In the genomic region with DNA sequence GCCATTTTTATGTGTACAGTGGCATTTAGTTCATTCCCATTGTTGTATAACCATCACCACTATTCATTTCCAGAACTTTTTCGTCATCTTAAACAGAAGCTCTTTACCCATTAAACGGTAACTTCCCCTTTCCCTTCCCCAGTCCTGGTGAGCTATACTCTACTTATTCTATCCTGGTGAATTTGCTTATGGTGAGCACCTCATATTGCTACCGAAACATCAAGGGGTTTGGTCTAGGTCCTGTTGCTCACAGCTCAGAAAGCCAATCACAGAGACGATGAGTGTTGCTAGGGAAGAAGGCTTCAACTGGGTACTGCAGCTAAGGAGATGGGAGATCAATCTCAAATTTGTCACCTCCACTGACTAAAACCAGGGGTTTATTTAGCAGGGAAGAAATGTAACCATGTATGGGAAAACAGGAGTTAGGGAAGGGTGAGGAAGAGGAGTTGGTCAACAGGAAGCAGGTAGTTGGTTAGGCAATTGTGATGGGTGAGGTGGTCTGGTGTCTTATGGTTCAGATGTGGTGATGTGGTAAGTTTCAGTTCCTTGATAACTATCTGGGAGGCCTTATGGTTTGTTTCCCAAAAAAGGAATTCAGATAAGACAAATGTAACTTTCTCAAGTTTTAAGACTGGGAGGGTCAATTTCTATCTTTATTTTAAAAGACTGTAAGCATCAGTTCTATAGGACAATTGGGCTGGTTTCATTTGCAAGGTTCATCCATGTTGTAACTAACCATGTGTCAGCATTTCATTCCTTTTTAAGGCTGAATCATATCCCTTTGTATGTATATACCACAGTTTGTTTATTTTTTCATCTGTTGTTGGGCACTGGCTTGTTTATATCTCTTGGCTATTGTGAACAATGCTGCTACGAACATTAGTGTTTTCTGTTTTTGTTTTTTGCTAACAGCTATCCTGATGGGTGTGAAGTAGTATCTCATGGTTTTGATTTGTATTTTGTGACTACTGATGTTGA, we compare ENCODE assay signal across 9 cellular contexts. TPM values are rescaled to one million over a fixed set of nuclear protein-coding genes. Genes with fewer than 3 reads are reported as not detected.
A peak's percentile ranks its signal among the peaks of the same experiment; 100 is the strongest.
DNase-seq lines count a peak whose midpoint lies in the region; ATAC-seq, FAIRE-seq and TF ChIP-seq lines count a peak whose summit lies in the region.
"Had no signal": no experiment of that assay in that cellular context is flagged by ENCODE, and none has a peak within 500 bp of the region (broad histone marks: within the 10 kb centered on the region; RNA-seq: fewer than 3 reads in every experiment).

No MANE protein-coding gene starts in this region.

- CTCF ChIA-PET in A549 (lab: Yijun Ruan, JAX): no interaction called here

- intact Hi-C loops in left ventricle myocardium superior (cut with micrococcal nuclease): no loop called here

- no peaks in the 10 kb centered on the region for H3K27me3 ChIP-seq in SJSA1 (replicated peaks)

- H3K4me2 ChIP-seq in A549: no peak overlapping the region

- FAIRE-seq in A549 (lab: Jason Lieb, UNC): no peak

- H3K36me3 ChIP-seq in SJSA1: peaks cover 51% of the 10 kb centered on the region

- DNase-seq in A549 (ENCODE audit: low read depth in 1 of 2, low spot score in 1 of 2) (no peak), SJSA1 (ENCODE audit: low read depth in 1 of 2, low spot score in 2 of 2) (peak in 1 of 2 experiments; percentile 76), NCI-H1417 treated with DMSO at 0.1 percent for 48 hours (lab: John Stamatoyannopoulos, UW) (no peak), left ventricle myocardium superior (no peak), inferior parietal cortex (ENCODE audit: extremely low spot score) (no peak)
- DNase-seq: NCI-H526 had no signal

- no peak for TF ChIP-seq CTCF in A549 (IDR thresholded peaks at IDR 0.05)

- ATAC-seq in A549 (no peak), GM18909 (IDR thresholded peaks at IDR 0.05; ENCODE audit: poor library complexity, unreplicated experiment) (peak; percentile 86), HG02981 (IDR thresholded peaks at IDR 0.05; ENCODE audit: unreplicated experiment) (peak; percentile 84), HG02970 (IDR thresholded peaks at IDR 0.05; ENCODE audit: low FRiP score, unreplicated experiment) (no peak), left ventricle myocardium superior (no peak)

- H3K9me3 ChIP-seq in A549 (no peaks in the 10 kb centered on the region), SJSA1 (replicated peaks) (no peaks in the 10 kb centered on the region)

- no peak overlapping the region for H3K27ac ChIP-seq in A549
- H3K27ac ChIP-seq in SJSA1: peak overlapping the region; percentile 64

- TF ChIP-seq RAD21 in A549 (conservative IDR thresholded peaks at IDR 0.05 in 1 of 2, IDR thresholded peaks at IDR 0.05 in 1 of 2): no peak

- TF ChIP-seq POLR2A in A549 (IDR thresholded peaks at IDR 0.05; ENCODE audit: low read length): no peak

- POLR2A ChIA-PET in A549 (lab: Yijun Ruan, JAX): no interaction called here

- no peak overlapping the region for H3K4me3 ChIP-seq in A549
- no peak overlapping the region for H3K4me3 ChIP-seq in SJSA1

- H3K4me1 ChIP-seq in A549 (no peaks in the 10 kb centered on the region), SJSA1 (replicated peaks) (peaks cover 7% of the 10 kb centered on the region)

- 94% methylated on average over 5 of the region's 5 CpGs for WGBS in A549 (ENCODE audit: missing lambda C conversion rate)

- TF ChIP-seq EP300 in A549 (IDR thresholded peaks at IDR 0.05): no peak

TF ChIP-seq in A549, 52 proteins besides CTCF, POLR2A, EP300 and RAD21:
- TF ChIP-seq ZSCAN20 (CRISPR knock-in tag; IDR thresholded peaks at IDR 0.05): no peak
- peak; percentile 7 for TF ChIP-seq MAFK (IDR thresholded peaks at IDR 0.05; ENCODE audit: partially characterized antibody)
- TF ChIP-seq PHF8 (IDR thresholded peaks at IDR 0.05; ENCODE audit: borderline replicate concordance, low read depth): no peak

RNA-seq across cellular contexts. Expression of gene GOLGA8H, which starts 46.4 kb away (rescaled TPM):
- polyA plus RNA-seq in A549 (2011; rRNA removed): 1.6 and 2.2 TPM in 2 replicates
- 1.00 and 1.1 TPM in 2 replicates for polyA plus RNA-seq in A549 (2012; cell fraction: cytosol; rRNA removed)
- 2.5 and 2.9 TPM in 2 replicates for polyA plus RNA-seq in A549 (2012; cell fraction: nucleus; rRNA removed)
- 2.2 to 2.5 TPM (median 2.3 TPM) in 3 replicates for polyA plus RNA-seq in A549 (2017; fragmentation: RNase III; extraction: RNeasy Plus Mini Kit Qiagen cat#74134 plus additional on column Dnase treatment)
- 0.54 and 1.1 TPM in 2 replicates for polyA minus RNA-seq in A549 (2011; rRNA and poly(A)+ RNA removed)
- 0.97 TPM in 1 of 2 replicates, not detected in the other for total RNA-seq in SJSA1 (2014; rRNA removed; shearing (Covaris generic))
- total RNA-seq in left ventricle myocardium superior: not detected

Comparison
In these comparisons a context has a peak if more than half of its experiments do, and no peak if none do; other contexts are left out.
1. ATAC-seq: peak in GM18909 (single experiment) and HG02981 (single experiment); none in A549 (0 of 2), HG02970 (single experiment) and left ventricle myocardium superior (single experiment).